8 cellular contexts compared by ENCODE assay signal in the genomic region with DNA sequence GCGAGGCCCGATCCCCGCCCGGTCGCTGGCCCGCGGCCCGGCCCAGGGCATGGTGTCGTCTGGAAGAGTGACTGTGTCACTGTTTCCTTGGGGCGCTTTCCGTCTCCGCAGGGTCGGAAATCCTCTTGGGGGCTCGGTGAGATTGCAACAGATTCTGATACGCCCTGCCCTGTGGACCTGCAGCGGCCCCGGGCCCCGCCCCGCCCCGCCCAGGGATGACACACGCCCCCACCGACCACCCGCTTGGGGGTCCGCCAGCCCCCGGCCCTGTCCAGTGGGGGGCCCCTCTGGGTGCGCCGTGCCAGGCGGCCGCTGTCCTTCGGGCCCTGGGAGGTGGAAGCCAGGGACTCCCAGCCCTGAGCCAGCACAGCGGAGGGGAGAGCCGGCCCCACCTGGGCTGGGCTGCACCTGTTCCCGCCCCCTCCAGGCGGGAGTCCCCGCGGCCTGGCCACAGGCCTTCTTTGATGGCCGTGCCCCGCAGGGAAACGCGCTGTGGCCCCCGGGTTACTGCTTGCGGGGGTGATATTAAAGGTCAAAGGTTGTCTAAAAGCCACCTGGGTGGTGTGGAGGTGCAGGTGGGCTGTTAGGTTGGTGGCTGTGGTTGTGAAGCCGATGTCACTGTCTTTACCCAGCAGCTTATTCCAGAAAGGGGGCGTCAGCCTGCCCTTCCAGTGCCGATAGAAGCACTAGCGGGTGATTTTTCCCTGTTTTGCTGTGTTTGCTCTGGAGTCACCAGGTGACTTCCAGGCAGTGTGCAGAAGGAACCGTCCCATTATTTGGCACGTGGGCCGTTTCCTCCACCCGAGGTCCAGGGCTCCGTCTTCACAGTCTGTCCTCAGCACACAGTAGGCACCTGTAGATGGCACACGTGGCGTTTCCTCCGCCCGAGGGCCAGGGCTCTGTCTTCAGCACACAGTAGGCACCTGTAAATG. TPM values are rescaled to one million over a fixed set of nuclear protein-coding genes. Genes with fewer than 3 reads are reported as not detected.
DNase-seq lines count a peak whose midpoint lies in the region; ATAC-seq, FAIRE-seq and TF ChIP-seq lines count a peak whose summit lies in the region.

No MANE protein-coding gene starts in this region.

- peaks cover 9% of the 10 kb centered on the region for H4K20me1 ChIP-seq in keratinocyte (ENCODE audit: control insufficient read depth, extremely low read depth, insufficient read depth, low read length)

- peak overlapping the region; percentile 65 for H3K4me3 Mint-ChIP-seq in activated naive CD8-positive, alpha-beta T cell treated with anti-CD3 and anti-CD28 coated beads for 36 hours
- H3K4me3 Mint-ChIP-seq in stimulated activated naive CD8-positive, alpha-beta T cell treated with anti-CD3 and anti-CD28 coated beads, Interleukin-15, Interleukin-2, amounts not matched to agents 100 ng/mL and 50 ng/mL, for 24 hours, result peak overlapping the region; percentile 71

- H3K36me3 Mint-ChIP-seq in activated naive CD8-positive, alpha-beta T cell treated with anti-CD3 and anti-CD28 coated beads for 36 hours, result no peaks in the 10 kb centered on the region
- H3K36me3 Mint-ChIP-seq in stimulated activated naive CD8-positive, alpha-beta T cell treated with anti-CD3 and anti-CD28 coated beads, Interleukin-15, Interleukin-2, amounts not matched to agents 100 ng/mL and 50 ng/mL, for 24 hours (ENCODE audit: low read depth), result no peaks in the 10 kb centered on the region

- no peak overlapping the region for H3K27ac Mint-ChIP-seq in activated naive CD8-positive, alpha-beta T cell treated with anti-CD3 and anti-CD28 coated beads for 36 hours
- H3K27ac Mint-ChIP-seq in stimulated activated naive CD8-positive, alpha-beta T cell treated with anti-CD3 and anti-CD28 coated beads, Interleukin-15, Interleukin-2, amounts not matched to agents 100 ng/mL and 50 ng/mL, for 24 hours, result no peak overlapping the region

- DNase-seq in stimulated activated CD4-positive, alpha-beta T cell treated with anti-CD3 and anti-CD28 coated beads, Interleukin-1b, Interleukin-23, amount 100 ng/mL, for 48 hours, result peak; percentile 30
- DNase-seq in stimulated activated CD4-positive, alpha-beta T cell treated with anti-CD3 and anti-CD28 coated beads, Interleukin-4, amount 100 ng/mL, for 24 hours, result no peak
- DNase-seq in NCI-H146 (lab: John Stamatoyannopoulos, UW), result peak; percentile 79
- peak; percentile 67 for DNase-seq in activated naive CD8-positive, alpha-beta T cell treated with anti-CD3 and anti-CD28 coated beads for 36 hours
- no peak for DNase-seq in keratinocyte (ENCODE audit: low read depth, low spot score)
- no peak for DNase-seq in NCI-H2107 treated with DMSO at 0.1 percent for 48 hours (lab: John Stamatoyannopoulos, UW; ENCODE audit: unreplicated experiment)

- no peaks in the 10 kb centered on the region for H3K9me3 ChIP-seq in keratinocyte (ENCODE audit: control insufficient read depth, low read depth, low read length)

- no peak for FAIRE-seq in keratinocyte (lab: Jason Lieb, UNC)

- peaks cover 8% of the 10 kb centered on the region for H3K27me3 Mint-ChIP-seq in activated naive CD8-positive, alpha-beta T cell treated with anti-CD3 and anti-CD28 coated beads for 36 hours
- peaks cover 7% of the 10 kb centered on the region for H3K27me3 Mint-ChIP-seq in stimulated activated naive CD8-positive, alpha-beta T cell treated with anti-CD3 and anti-CD28 coated beads, Interleukin-15, Interleukin-2, amounts not matched to agents 100 ng/mL and 50 ng/mL, for 24 hours

- H3K27ac ChIP-seq in keratinocyte (ENCODE audit: control insufficient read depth, insufficient read depth, low read length), result no peak overlapping the region

- H3K4me3 ChIP-seq in keratinocyte (ENCODE audit: control insufficient read depth in 2 of 3, extremely low read depth in 1 of 3, insufficient read depth in 2 of 3, low read depth in 1 of 3, low read length in 3 of 3), result peak overlapping the region; percentile 56 to 88 (median 73)

- H3K9me3 Mint-ChIP-seq in activated naive CD8-positive, alpha-beta T cell treated with anti-CD3 and anti-CD28 coated beads for 36 hours, result no peaks in the 10 kb centered on the region
- H3K9me3 Mint-ChIP-seq in stimulated activated naive CD8-positive, alpha-beta T cell treated with anti-CD3 and anti-CD28 coated beads, Interleukin-15, Interleukin-2, amounts not matched to agents 100 ng/mL and 50 ng/mL, for 24 hours, result no peaks in the 10 kb centered on the region

- H3K4me1 Mint-ChIP-seq in activated naive CD8-positive, alpha-beta T cell treated with anti-CD3 and anti-CD28 coated beads for 36 hours, result peaks cover 19% of the 10 kb centered on the region
- H3K4me1 Mint-ChIP-seq in stimulated activated naive CD8-positive, alpha-beta T cell treated with anti-CD3 and anti-CD28 coated beads, Interleukin-15, Interleukin-2, amounts not matched to agents 100 ng/mL and 50 ng/mL, for 24 hours (ENCODE audit: low read depth), result peaks cover 13% of the 10 kb centered on the region

- H3K36me3 ChIP-seq in keratinocyte (ENCODE audit: control insufficient read depth in 2 of 2, extremely low read depth in 1 of 2, insufficient read depth in 2 of 2, low read length in 2 of 2), result peaks cover 0 to 1% of the 10 kb centered on the region in 2 experiments

- H3K27me3 ChIP-seq in keratinocyte (ENCODE audit: control insufficient read depth, extremely low read depth, insufficient read depth, low read length), result peaks cover 14% of the 10 kb centered on the region

- H3K79me2 ChIP-seq in keratinocyte (ENCODE audit: control insufficient read depth, insufficient read depth, low read length), result peaks cover 1% of the 10 kb centered on the region

- H3K4me1 ChIP-seq in keratinocyte (ENCODE audit: control insufficient read depth, extremely low read depth, insufficient read depth, low read length), result peaks cover 13% of the 10 kb centered on the region

- peak overlapping the region; percentile 77 for H3K4me2 ChIP-seq in keratinocyte (ENCODE audit: control insufficient read depth, extremely low read depth, insufficient read depth, low read depth, low read length)

- no peak for TF ChIP-seq CTCF in keratinocyte (optimal IDR thresholded peaks at IDR 0.05 in 1 of 3, IDR thresholded peaks at IDR 0.05 in 1 of 3, conservative IDR thresholded peaks at IDR 0.05 in 1 of 3; ENCODE audit: extremely low read depth in 1 of 3, insufficient read depth in 2 of 3, low read length in 3 of 3)

- no peaks in the 10 kb centered on the region for H3K9me1 ChIP-seq in keratinocyte (ENCODE audit: control insufficient read depth, extremely low read depth, insufficient read depth, low read length)

- ATAC-seq in HG02938 (IDR thresholded peaks at IDR 0.05; ENCODE audit: unreplicated experiment), result no peak

- no peak overlapping the region for H2AFZ ChIP-seq in keratinocyte (ENCODE audit: control insufficient read depth, low read length)

- dilution Hi-C loops in keratinocyte (cut with MboI; ENCODE audit: extremely low pct_ligation_motif_present, low sequenced_read_pairs), result no loop called here

- peak overlapping the region; percentile 52 for H3K9ac ChIP-seq in keratinocyte (ENCODE audit: control insufficient read depth, extremely low read depth, insufficient read depth, low read length)

RNA-seq across cellular contexts. Expression of a gene that starts 0.8 kb away (rescaled TPM):
- total RNA-seq in activated naive CD8-positive, alpha-beta T cell treated with anti-CD3 and anti-CD28 coated beads for 36 hours, result 10 to 100 TPM; 21.1 to 23.0 TPM
- polyA plus RNA-seq in keratinocyte, result 2.4 to 3.6 TPM (median 3.0 TPM) in 3 replicates
- polyA plus RNA-seq in keratinocyte (2011; ENCODE audit: low read depth), result 0.49 TPM
- 2.9 and 3.1 TPM in 2 replicates for polyA plus RNA-seq in keratinocyte (2011; cell fraction: cytosol; rRNA removed)
- 8.8 and 10.1 TPM in 2 replicates for polyA plus RNA-seq in keratinocyte (2011; cell fraction: nucleus; rRNA removed)
- polyA plus RNA-seq in keratinocyte (2012; ENCODE audit: low replicate concordance), result 1.6 and 4.4 TPM in 2 replicates
- polyA minus RNA-seq in keratinocyte, result 6.2 to 9.5 TPM (median 7.9 TPM) in 3 replicates
- 9.8 TPM for polyA minus RNA-seq in keratinocyte (2011; cell fraction: cytosol; rRNA and poly(A)+ RNA removed)
- polyA minus RNA-seq in keratinocyte (2011; cell fraction: nucleus; rRNA and poly(A)+ RNA removed), result 10.2 and 11.2 TPM in 2 replicates

RNA-seq across cellular contexts. Expression of a gene that starts 4.6 kb away (rescaled TPM):
- total RNA-seq in activated naive CD8-positive, alpha-beta T cell treated with anti-CD3 and anti-CD28 coated beads for 36 hours, result not detected
- polyA plus RNA-seq in keratinocyte, result not detected in 3 replicates
- polyA plus RNA-seq in keratinocyte (2011; ENCODE audit: low read depth), result not detected
- polyA plus RNA-seq in keratinocyte (2011; cell fraction: cytosol; rRNA removed), result 0.03 TPM in 1 of 2 replicates, not detected in the other
- polyA plus RNA-seq in keratinocyte (2011; cell fraction: nucleus; rRNA removed), result not detected in 2 replicates
- polyA plus RNA-seq in keratinocyte (2012; ENCODE audit: low replicate concordance), result not detected in 2 replicates
- polyA minus RNA-seq in keratinocyte, result not detected in 3 replicates
- not detected for polyA minus RNA-seq in keratinocyte (2011; cell fraction: cytosol; rRNA and poly(A)+ RNA removed)
- polyA minus RNA-seq in keratinocyte (2011; cell fraction: nucleus; rRNA and poly(A)+ RNA removed), result not detected in 2 replicates

RNA-seq across cellular contexts. Expression of a gene that starts 15.8 kb away (rescaled TPM):
- total RNA-seq in activated naive CD8-positive, alpha-beta T cell treated with anti-CD3 and anti-CD28 coated beads for 36 hours, result 10 to 100 TPM; 24.0 to 26.5 TPM
- 2.4 to 2.8 TPM (median 2.7 TPM) in 3 replicates for polyA plus RNA-seq in keratinocyte
- polyA plus RNA-seq in keratinocyte (2011; ENCODE audit: low read depth), result not detected
- 0.92 and 1.9 TPM in 2 replicates for polyA plus RNA-seq in keratinocyte (2011; cell fraction: cytosol; rRNA removed)
- 3.4 and 3.7 TPM in 2 replicates for polyA plus RNA-seq in keratinocyte (2011; cell fraction: nucleus; rRNA removed)
- polyA plus RNA-seq in keratinocyte (2012; ENCODE audit: low replicate concordance), result 0.56 and 4.8 TPM in 2 replicates
- polyA minus RNA-seq in keratinocyte, result 1.8 to 7.6 TPM (median 2.3 TPM) in 3 replicates
- 3.3 TPM for polyA minus RNA-seq in keratinocyte (2011; cell fraction: cytosol; rRNA and poly(A)+ RNA removed)
- 1.4 and 3.8 TPM in 2 replicates for polyA minus RNA-seq in keratinocyte (2011; cell fraction: nucleus; rRNA and poly(A)+ RNA removed)

RNA-seq across cellular contexts. Expression of a gene that starts 38.1 kb away (rescaled TPM):
- total RNA-seq in activated naive CD8-positive, alpha-beta T cell treated with anti-CD3 and anti-CD28 coated beads for 36 hours, result 100 to 1,000 TPM; 124 to 125 TPM
- 10.6 to 109 TPM (median 11.4 TPM) in 3 replicates for polyA plus RNA-seq in keratinocyte
- 169 TPM for polyA plus RNA-seq in keratinocyte (2011; ENCODE audit: low read depth)
- 40.0 and 100 TPM in 2 replicates for polyA plus RNA-seq in keratinocyte (2011; cell fraction: cytosol; rRNA removed)
- polyA plus RNA-seq in keratinocyte (2011; cell fraction: nucleus; rRNA removed), result 79.4 and 81.9 TPM in 2 replicates
- 218 and 435 TPM in 2 replicates for polyA plus RNA-seq in keratinocyte (2012; ENCODE audit: low replicate concordance)
- 17.6 to 114 TPM (median 20.6 TPM) in 3 replicates for polyA minus RNA-seq in keratinocyte
- 241 TPM for polyA minus RNA-seq in keratinocyte (2011; cell fraction: cytosol; rRNA and poly(A)+ RNA removed)
- 36.1 and 43.0 TPM in 2 replicates for polyA minus RNA-seq in keratinocyte (2011; cell fraction: nucleus; rRNA and poly(A)+ RNA removed)

RNA-seq across cellular contexts. Expression of a gene that starts 44.5 kb away (rescaled TPM):
- 10 to 100 TPM; 34.6 to 35.4 TPM for total RNA-seq in activated naive CD8-positive, alpha-beta T cell treated with anti-CD3 and anti-CD28 coated beads for 36 hours
- 8.9 to 26.3 TPM (median 12.0 TPM) in 3 replicates for polyA plus RNA-seq in keratinocyte
- polyA plus RNA-seq in keratinocyte (2011; ENCODE audit: low read depth), result 5.7 TPM
- 4.4 and 8.3 TPM in 2 replicates for polyA plus RNA-seq in keratinocyte (2011; cell fraction: cytosol; rRNA removed)
- 56.9 and 74.4 TPM in 2 replicates for polyA plus RNA-seq in keratinocyte (2011; cell fraction: nucleus; rRNA removed)
- polyA plus RNA-seq in keratinocyte (2012; ENCODE audit: low replicate concordance), result 9.4 and 10.2 TPM in 2 replicates
- polyA minus RNA-seq in keratinocyte, result 11.3 to 14.6 TPM (median 12.1 TPM) in 3 replicates
- 26.7 TPM for polyA minus RNA-seq in keratinocyte (2011; cell fraction: cytosol; rRNA and poly(A)+ RNA removed)
- polyA minus RNA-seq in keratinocyte (2011; cell fraction: nucleus; rRNA and poly(A)+ RNA removed), result 23.6 and 25.0 TPM in 2 replicates

Comparison
In these comparisons a context has a peak if more than half of its experiments do, and no peak if none do; other contexts are left out.
1. DNase-seq: peak in stimulated activated CD4-positive, alpha-beta T cell treated with anti-CD3 and anti-CD28 coated beads, Interleukin-1b, Interleukin-23, amount 100 ng/mL, for 48 hours (single experiment), NCI-H146 (single experiment) and activated naive CD8-positive, alpha-beta T cell treated with anti-CD3 and anti-CD28 coated beads for 36 hours (single experiment); none in stimulated activated CD4-positive, alpha-beta T cell treated with anti-CD3 and anti-CD28 coated beads, Interleukin-4, amount 100 ng/mL, for 24 hours (single experiment), keratinocyte (single experiment) and NCI-H2107 treated with DMSO at 0.1 percent for 48 hours (single experiment).